In genomic region chr5:160133071-160133917, GRCh38 we compare ENCODE assay signal across 11 cellular contexts. TPM values are rescaled to one million over a fixed set of nuclear protein-coding genes. Genes with fewer than 3 reads are reported as not detected.
DNase-seq lines count a peak whose midpoint lies in the region; ATAC-seq, FAIRE-seq and TF ChIP-seq lines count a peak whose summit lies in the region.
"Had no signal": no experiment of that assay in that cellular context is flagged by ENCODE, and none has a peak within 500 bp of the region (broad histone marks: within the 10 kb centered on the region; RNA-seq: fewer than 3 reads in every experiment).

No MANE protein-coding gene starts in this region.

- H3K4me1 ChIP-seq in endodermal cell (ENCODE audit: control insufficient read depth, insufficient read depth, low read length) (no peaks in the 10 kb centered on the region), left lung (no peaks in the 10 kb centered on the region)

- H3K27me3 Mint-ChIP-seq in endodermal cell (ENCODE audit: insufficient read depth), result no peaks in the 10 kb centered on the region

- ATAC-seq in left lung, result peak; percentile 94
- no peak for ATAC-seq in GM21529 (IDR thresholded peaks at IDR 0.05; ENCODE audit: unreplicated experiment)

- TF ChIP-seq POLR2A in NB4 (IDR thresholded peaks at IDR 0.05; ENCODE audit: extremely low read depth, insufficient read length) (no peak), GM12891 (IDR thresholded peaks at IDR 0.05; ENCODE audit: low read depth, low read length) (no peak)

- intact Hi-C loops in left lung (cut with DNase I), result no loop called here

- no peak for TF ChIP-seq CTCF in NB4 (IDR thresholded peaks at IDR 0.05; ENCODE audit: low read depth, low read length)
- TF ChIP-seq CTCF in endodermal cell (conservative IDR thresholded peaks at IDR 0.05), result no peak
- no peak for TF ChIP-seq CTCF in left lung (IDR thresholded peaks at IDR 0.05)

- no peaks in the 10 kb centered on the region for H3K9me3 Mint-ChIP-seq in endodermal cell

- peaks cover 11% of the 10 kb centered on the region for H3K4me1 Mint-ChIP-seq in endodermal cell

- WGBS in endodermal cell (ENCODE audit: insufficient coverage in 1 of 2, insufficient read length in 1 of 2), 2 experiments, result 28 to 33% methylated on average over 14 to 31 of the region's 31 CpGs

- no peak for FAIRE-seq in GM12891 (lab: Jason Lieb, UNC)
- FAIRE-seq: endometrium had no signal

- DNase-seq in NB4 (ENCODE audit: low read depth) (peak; percentile 23), endodermal cell (peak; percentile 85), left lung (peak in 1 of 2 donors; percentile 61), stromal cell of bone marrow (ENCODE audit: low read depth) (peak; percentile 54), SHP77 (lab: John Stamatoyannopoulos, UW) (no peak), GM12891 (ENCODE audit: insufficient read length, low spot score) (no peak)
- DNase-seq in effector CD4-positive, alpha-beta T cell, result no peak
- DNase-seq: activated CD4-positive, alpha-beta T cell treated with anti-CD3 and anti-CD28 coated beads, Interleukin-2, amount 50 U/mL, for 4 hours; NCI-H1436 treated with DMSO at 0.1 percent for 48 hours had no signal

- H3K9ac ChIP-seq in endodermal cell (ENCODE audit: extremely low read depth, low read length, poor library complexity, severe bottlenecking), result no peak overlapping the region

- H3K36me3 ChIP-seq in endodermal cell (ENCODE audit: control insufficient read depth, insufficient read depth, low read length), result no peaks in the 10 kb centered on the region
- H3K36me3 ChIP-seq in left lung, result no peaks in the 10 kb centered on the region

- H3K4me3 Mint-ChIP-seq in endodermal cell, result peak overlapping the region; percentile 43

- H3K27ac ChIP-seq in endodermal cell (ENCODE audit: low read depth, low read length), result peak overlapping the region; percentile 91
- no peak overlapping the region for H3K27ac ChIP-seq in left lung

- peak overlapping the region; percentile 84 for H3K27ac Mint-ChIP-seq in endodermal cell

- H3K9me3 ChIP-seq in endodermal cell (ENCODE audit: control insufficient read depth, low read length) (no peaks in the 10 kb centered on the region), left lung (no peaks in the 10 kb centered on the region)

- H3K36me3 Mint-ChIP-seq in endodermal cell (ENCODE audit: low read depth), result no peaks in the 10 kb centered on the region

- H3K27me3 ChIP-seq in endodermal cell (ENCODE audit: control insufficient read depth, insufficient read depth, low read length, poor library complexity, severe bottlenecking), result no peaks in the 10 kb centered on the region
- H3K27me3 ChIP-seq in left lung, result no peaks in the 10 kb centered on the region

- no peak overlapping the region for H3K4me3 ChIP-seq in NB4 (ENCODE audit: low read depth, low read length)
- no peak overlapping the region for H3K4me3 ChIP-seq in endodermal cell (ENCODE audit: low read length)
- no peak overlapping the region for H3K4me3 ChIP-seq in left lung

TF ChIP-seq in GM12891, 5 proteins besides CTCF, POLR2A, EP300 and RAD21:
- no peak for TF ChIP-seq SPI1 (IDR thresholded peaks at IDR 0.05; ENCODE audit: low read depth, low read length)
- TF ChIP-seq PAX5 (IDR thresholded peaks at IDR 0.05; ENCODE audit: insufficient read depth, low read length, severe bottlenecking), result no peak
- no peak for TF ChIP-seq POLR2AphosphoS5 (IDR thresholded peaks at IDR 0.05; ENCODE audit: low read depth, low read length)
- no peak for TF ChIP-seq POU2F2 (IDR thresholded peaks at IDR 0.05; ENCODE audit: low read depth, low read length)

RNA-seq across cellular contexts. Expression of gene PWWP2A, which starts 14.0 kb away (rescaled TPM):
- 10 to 100 TPM; 51.0 to 52.6 TPM for total RNA-seq in endodermal cell
- 26.9 TPM for polyA plus RNA-seq in endodermal cell (2013, experiment 1 of 2)
- 29.1 TPM for polyA plus RNA-seq in endodermal cell (2013, experiment 2 of 2)
- total RNA-seq in left lung, result 10 to 100 TPM; 24.6 to 25.2 TPM
- 8.9 TPM for polyA plus RNA-seq in GM12891 (2012; ENCODE audit: low read depth, missing spikeins)

Comparison
In these comparisons a context has a peak if more than half of its experiments do, and no peak if none do; other contexts are left out.
1. DNase-seq: peak in NB4 (single experiment), endodermal cell (single experiment) and stromal cell of bone marrow (single experiment); none in SHP77 (0 of 2), effector CD4-positive, alpha-beta T cell (single experiment) and GM12891 (single experiment).